22 cellular contexts compared by ENCODE assay signal in genomic region chr1:100780826-100781225, GRCh38.
"Had no signal": no experiment of that assay in that cellular context is flagged by ENCODE, and none has a peak within 500 bp of the region (broad histone marks: within the 10 kb centered on the region; RNA-seq: fewer than 3 reads in every experiment).

No MANE protein-coding gene starts in this region.

- H3K4me1 ChIP-seq: left ventricle myocardium inferior, right atrium auricular region, right lobe of liver, tibial nerve, uterus had no signal

- ATAC-seq: natural killer cell; right lobe of liver; stimulated activated memory B cell treated with anti-CD40 and anti-IgM and Interleukin-4, amounts not matched to agents 10 μg/mL and 1 μg/mL and 100 μg/mL, for 72 hours; stimulated activated naive CD8-positive, alpha-beta T cell treated with anti-CD3 and anti-CD28 coated beads, Interleukin-15, amount 100 ng/mL, for 72 hours had no signal

- DNase-seq: hypothalamus; islet precursor cell; left ventricle myocardium inferior; naive B cell; natural killer cell; nephron progenitor cell; ovary; right lobe of liver; stimulated activated CD4-positive, alpha-beta T cell treated with anti-CD3 and anti-CD28 coated beads, Interleukin-1b, Interleukin-23, amount 100 ng/mL, for 48 hours; stimulated activated CD4-positive, alpha-beta T cell treated with anti-CD3 and anti-CD28 coated beads, Interleukin-2, amount 100 ng/mL, for 48 hours; stimulated activated CD4-positive, alpha-beta T cell treated with anti-CD3 and anti-CD28 coated beads, Interleukin-4, amount 100 ng/mL, for 4 hours; stimulated activated CD8-positive, alpha-beta memory T cell treated with anti-CD3 and anti-CD28 coated beads, Interleukin-4, amount 100 ng/mL, for 48 hours; stimulated activated naive CD4-positive, alpha-beta T cell treated with Interleukin-2 at 50 U/mL for 16 hours; stimulated activated naive CD8-positive, alpha-beta T cell treated with anti-CD3 and anti-CD28 coated beads, Interleukin-15, amount 100 ng/mL, for 72 hours; substantia nigra; uterus had no signal

- H3K4me2 ChIP-seq: neural progenitor cell, smooth muscle cell had no signal

- H3K4me3 ChIP-seq: left ventricle myocardium inferior, lung, neural progenitor cell, ovary, right atrium auricular region, right lobe of liver, smooth muscle cell, tibial nerve, uterus had no signal

- H3K9me3 ChIP-seq: ovary, right atrium auricular region, right lobe of liver, uterus had no signal

- H3K27me3 ChIP-seq: neural progenitor cell, ovary, right atrium auricular region, right lobe of liver, tibial nerve, uterus had no signal

- H3K27ac ChIP-seq: left ventricle myocardium inferior, neural progenitor cell, ovary, right atrium auricular region, right lobe of liver, tibial nerve, uterus had no signal

- H3K36me3 ChIP-seq: left ventricle myocardium inferior, neural progenitor cell, ovary, right atrium auricular region, right lobe of liver, tibial nerve, uterus had no signal

- H2AFZ ChIP-seq: neural progenitor cell had no signal

- H3K9ac ChIP-seq: neural progenitor cell had no signal
